In genomic region chr9:132129535-132129934, GRCh38 we compare ENCODE assay signal across 2 cellular contexts.
TF ChIP-seq lines count a peak whose summit lies in the region.

No MANE protein-coding gene starts in this region.

TF ChIP-seq in HepG2, 621 proteins besides CTCF, POLR2A, EP300 and RAD21:
- TF ChIP-seq NFE2L2 (IDR thresholded peaks at IDR 0.05; ENCODE audit: low read length) (peak; percentile 7; the same call in 1 of the 2 replicates), ZNF576 (CRISPR knock-in tag; IDR thresholded peaks at IDR 0.05) (no peak)

TF ChIP-seq in HEK293T, 16 proteins besides CTCF, POLR2A, EP300 and RAD21:
- TF ChIP-seq HDGF (IDR thresholded peaks at IDR 0.05; ENCODE audit: borderline replicate concordance) (no peak), SP1 (IDR thresholded peaks at IDR 0.05) (no peak), CTBP1 (IDR thresholded peaks at IDR 0.05; ENCODE audit: borderline replicate concordance) (no peak), NFRKB (IDR thresholded peaks at IDR 0.05) (no peak), ZNF384 (IDR thresholded peaks at IDR 0.05) (no peak)
